8 cellular contexts compared by ENCODE assay signal in the genomic region with DNA sequence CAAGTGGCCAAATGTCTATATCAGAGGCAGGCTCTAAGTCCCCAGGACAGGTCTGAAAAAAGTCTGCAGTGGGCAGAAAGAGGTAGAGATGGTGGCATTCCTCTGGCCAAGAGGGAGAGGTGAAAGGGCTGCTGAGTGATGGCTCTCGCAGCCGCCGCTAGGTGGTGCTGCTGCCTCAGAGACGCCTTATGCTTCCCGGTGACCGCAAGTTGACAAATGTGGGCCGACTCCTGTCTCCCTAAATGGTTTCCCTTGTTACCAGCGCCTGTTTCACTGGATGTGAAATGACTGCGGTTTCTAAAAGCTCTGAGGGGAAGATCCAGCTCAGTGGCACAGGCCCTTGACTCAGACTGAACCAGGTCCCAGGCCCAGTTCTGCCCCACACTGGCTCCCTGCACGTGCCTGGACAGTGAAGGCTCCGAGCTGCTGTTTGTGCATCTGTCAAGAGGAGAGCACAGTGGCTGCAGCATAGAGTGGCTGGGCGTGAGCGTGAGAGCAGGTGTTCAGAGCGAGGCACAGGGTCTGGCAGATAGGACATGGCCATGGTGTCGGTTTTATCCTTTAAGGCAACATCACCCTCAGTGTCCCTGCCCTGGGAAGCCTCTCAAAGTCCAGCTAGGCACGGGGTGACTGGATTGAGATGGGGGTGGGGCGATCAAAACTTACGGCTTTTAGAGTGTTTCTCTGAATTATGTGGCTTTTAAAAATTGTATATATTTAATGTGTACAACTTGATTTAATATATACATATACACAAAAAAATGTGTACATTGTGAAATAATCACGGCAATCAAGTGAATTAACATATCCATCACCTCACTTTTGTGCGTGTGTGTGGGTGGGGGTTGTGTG. TPM values are rescaled to one million over a fixed set of nuclear protein-coding genes. Genes with fewer than 3 reads are reported as not detected.
DNase-seq lines count a peak whose midpoint lies in the region; ATAC-seq and TF ChIP-seq lines count a peak whose summit lies in the region.

No MANE protein-coding gene starts in this region.

- intact Hi-C loops in PC-3 (cut with micrococcal nuclease) (no loop called here), natural killer cell (cut with micrococcal nuclease) (loop anchor here (2.0 kb wide), 2 partner anchors 393 to 443 kb away; no protein-coding TSS in a partner anchor)

- DNase-seq in AML-193 (lab: John Stamatoyannopoulos, UW) (peak; percentile 64 to 71), PC-3 (peak; percentile 75), natural killer cell (peak; percentile 76)
- DNase-seq in activated T-cell treated with anti-CD3 and anti-CD28 coated beads, Interleukin-2, amount 50 U/mL, for 24 hours = peak; percentile 89
- peak; percentile 33 to 82 (median 68) for DNase-seq in stimulated activated naive CD4-positive, alpha-beta T cell (lab: John Stamatoyannopoulos, UW)

- no peaks in the 10 kb centered on the region for H3K79me2 ChIP-seq in PC-3 (ENCODE audit: low read length)

- H3K9me3 ChIP-seq in PC-3 (ENCODE audit: low read length) = no peaks in the 10 kb centered on the region

- TF ChIP-seq POLR2A in GM19099 (IDR thresholded peaks at IDR 0.05; ENCODE audit: extremely low read depth, insufficient read length, low read depth) = peak; percentile 24

- no peak overlapping the region for H3K9ac ChIP-seq in PC-3 (ENCODE audit: low read length)

- POLR2A ChIA-PET in PC-3 (lab: Charles Lee; ENCODE audit: unreplicated experiment) = no interaction called here

- no peak overlapping the region for H3K4me3 ChIP-seq in PC-3 (ENCODE audit: low read length)

- no peaks in the 10 kb centered on the region for H3K9me3 Mint-ChIP-seq in IgD-negative memory B cell
- peaks cover 7% of the 10 kb centered on the region for H3K9me3 Mint-ChIP-seq in activated T-cell treated with anti-CD3 and anti-CD28 coated beads, Interleukin-2, amount 50 U/mL, for 24 hours
- no peaks in the 10 kb centered on the region for H3K9me3 Mint-ChIP-seq in natural killer cell

- H3K4me1 ChIP-seq in PC-3 (ENCODE audit: insufficient read depth, low read length) = no peaks in the 10 kb centered on the region

- H2AFZ ChIP-seq in PC-3 (ENCODE audit: low read length) = peak overlapping the region; percentile 45; the same call in 1 of the 2 replicates

- H3K27ac Mint-ChIP-seq in IgD-negative memory B cell (peak overlapping the region; percentile 84 to 100 (median 94)), natural killer cell (no peak overlapping the region)
- H3K27ac Mint-ChIP-seq in activated T-cell treated with anti-CD3 and anti-CD28 coated beads, Interleukin-2, amount 50 U/mL, for 24 hours = peak overlapping the region; percentile 99

- ATAC-seq in PC-3 (peak; percentile 94), esophagus mucosa (peak; percentile 84), natural killer cell (peak; percentile 85 to 97 (median 94))

- no peak overlapping the region for H3K27ac ChIP-seq in PC-3 (ENCODE audit: low read length)

- CTCF ChIA-PET in PC-3 (lab: Charles Lee) = interaction anchor here (1.5 kb wide), 1 partner anchor 292 kb away, joined by 11 read pairs; the partner anchor contains the start of gene SOCS1

- H4K20me1 ChIP-seq in PC-3 (ENCODE audit: low read length) = no peaks in the 10 kb centered on the region

- TF ChIP-seq CTCF in PC-3 (conservative IDR thresholded peaks at IDR 0.05; ENCODE audit: low read depth, low read length) (peak; percentile 88), natural killer cell (IDR thresholded peaks at IDR 0.05) (peak; percentile 96)

- no peaks in the 10 kb centered on the region for H3F3A ChIP-seq in PC-3 (ENCODE audit: low read length, unreplicated experiment)

- H3K36me3 Mint-ChIP-seq in IgD-negative memory B cell (peaks cover 12% of the 10 kb centered on the region), natural killer cell (no peaks in the 10 kb centered on the region)
- H3K36me3 Mint-ChIP-seq in activated T-cell treated with anti-CD3 and anti-CD28 coated beads, Interleukin-2, amount 50 U/mL, for 24 hours (ENCODE audit: low read depth) = peaks cover 88% of the 10 kb centered on the region

- H3K4me3 Mint-ChIP-seq in IgD-negative memory B cell = peak overlapping the region; percentile 54 to 88 (median 76)
- peak overlapping the region; percentile 65 for H3K4me3 Mint-ChIP-seq in activated T-cell treated with anti-CD3 and anti-CD28 coated beads, Interleukin-2, amount 50 U/mL, for 24 hours
- H3K4me3 Mint-ChIP-seq in natural killer cell = no peak overlapping the region

- H3K36me3 ChIP-seq in PC-3 (ENCODE audit: low read depth, low read length) = no peaks in the 10 kb centered on the region

- BruUV-seq in PC-3 (replicated peaks; lab: Mats Ljungman, UMichigan) = no TSS peak

- no peaks in the 10 kb centered on the region for H3K27me3 ChIP-seq in PC-3 (ENCODE audit: low read length)

- H3K4me2 ChIP-seq in PC-3 (ENCODE audit: low read length) = no peak overlapping the region

- H3K9me2 ChIP-seq in PC-3 (replicated peaks; ENCODE audit: low read length) = no peaks in the 10 kb centered on the region

- H3K4me1 Mint-ChIP-seq in IgD-negative memory B cell (peaks cover 28 to 31% (median 31%) of the 10 kb centered on the region in 3 donors), natural killer cell (peaks cover 8 to 12% of the 10 kb centered on the region in 2 donors)
- peaks cover 86% of the 10 kb centered on the region for H3K4me1 Mint-ChIP-seq in activated T-cell treated with anti-CD3 and anti-CD28 coated beads, Interleukin-2, amount 50 U/mL, for 24 hours (ENCODE audit: low read depth)

- H3K27me3 Mint-ChIP-seq in IgD-negative memory B cell = no peaks in the 10 kb centered on the region
- H3K27me3 Mint-ChIP-seq in activated T-cell treated with anti-CD3 and anti-CD28 coated beads, Interleukin-2, amount 50 U/mL, for 24 hours = no peaks in the 10 kb centered on the region
- H3K27me3 Mint-ChIP-seq in natural killer cell (ENCODE audit: low read depth in 2 of 2) = no peaks in the 10 kb centered on the region

RNA-seq across cellular contexts. Expression of gene CLEC16A, which starts 19.9 kb away (rescaled TPM):
- polyA plus RNA-seq in IgD-negative memory B cell = 21.1 TPM
- 9.5 and 14.6 TPM in 2 replicates for total RNA-seq in PC-3 (2014; rRNA removed)
- 17.7 TPM for total RNA-seq in esophagus mucosa
- 10 to 100 TPM; 35.9 to 50.5 (median 37.4) TPM for total RNA-seq in natural killer cell

RNA-seq across cellular contexts. Expression of gene DEXI, which starts 22.0 kb away (rescaled TPM):
- 11.4 TPM for polyA plus RNA-seq in IgD-negative memory B cell
- total RNA-seq in PC-3 (2014; rRNA removed) (36.1 and 43.2 TPM in 2 replicates), esophagus mucosa (14.5 TPM), natural killer cell (10 to 100 TPM in 2 of 3 donors, 1 to 10 TPM in 1; 8.7 to 15.2 (median 14.4) TPM)

Comparison
In these comparisons a context has a peak if more than half of its experiments do, and no peak if none do; other contexts are left out.
1. H3K27ac Mint-ChIP-seq: peak in IgD-negative memory B cell (3 of 3) and activated T-cell treated with anti-CD3 and anti-CD28 coated beads, Interleukin-2, amount 50 U/mL, for 24 hours (single experiment); none in natural killer cell (0 of 2).
2. Peak in every context shown above with its lines, with median percentiles within 50 percentile points of each other: DNase-seq and ATAC-seq.